Comparison of ENCODE assay signal across 15 cellular contexts in the genomic region with DNA sequence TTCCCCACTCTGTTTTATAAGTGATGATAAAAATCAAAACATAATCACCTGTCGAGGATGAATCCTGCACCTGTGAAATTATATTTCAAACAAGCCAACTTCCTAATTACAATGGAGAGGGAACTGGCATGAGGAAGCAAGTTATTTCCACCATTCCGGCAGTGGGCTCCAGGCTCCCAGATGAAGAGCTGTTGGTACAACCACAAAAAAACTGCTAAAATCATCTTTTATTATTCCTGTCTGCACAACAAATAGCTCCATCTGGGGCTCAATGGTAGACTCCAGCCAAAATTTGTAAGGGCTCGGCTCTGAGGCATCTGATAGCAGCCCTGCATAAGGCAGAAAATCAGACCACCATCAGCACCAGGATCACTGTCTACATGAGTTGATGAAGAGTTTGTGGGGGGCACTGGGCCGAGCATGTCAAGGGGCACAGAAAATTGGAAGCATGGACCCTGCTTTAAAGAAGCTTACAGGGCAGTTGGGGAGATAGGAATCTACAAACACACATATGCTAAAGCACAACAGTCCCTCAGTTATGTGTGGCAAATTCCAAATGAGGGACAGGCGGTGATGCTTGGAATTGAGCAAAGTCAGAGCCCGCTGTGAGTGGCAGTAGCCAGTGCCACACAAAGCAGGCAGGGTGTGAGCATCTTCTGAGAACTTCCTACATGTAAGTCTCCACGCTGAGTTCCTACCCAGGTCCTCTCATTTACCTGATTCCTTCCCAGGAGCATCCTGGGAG.
"Had no signal": no experiment of that assay in that cellular context is flagged by ENCODE, and none has a peak within 500 bp of the region (broad histone marks: within the 10 kb centered on the region; RNA-seq: fewer than 3 reads in every experiment).

No MANE protein-coding gene starts in this region.

- DNase-seq: activated CD4-positive, alpha-beta T cell treated with anti-CD3 and anti-CD28 coated beads, Interleukin-2, amount 10 ng/mL, durations not matched to agents 24 days and 14 days; activated CD4-positive, CD25-positive, alpha-beta regulatory T cell; activated CD8-positive, alpha-beta T cell treated with anti-CD3 and anti-CD28 coated beads for 36 hours; activated naive CD4-positive, alpha-beta T cell treated with Interleukin-2 at 50 U/mL for 16 hours; activated T-cell treated with anti-CD3 and anti-CD28 coated beads, Interleukin-2, amount 50 U/mL, for 1 hour; left cardiac atrium; natural killer cell; stimulated activated naive CD4-positive, alpha-beta T cell treated with Interleukin-2 at 50 U/mL for 16 hours; T-helper 1 cell; T-helper 9 cell; thyroid gland had no signal

- H3K27me3 Mint-ChIP-seq: activated CD4-positive, alpha-beta T cell treated with anti-CD3 and anti-CD28 coated beads, Interleukin-2, amount 10 ng/mL, durations not matched to agents 24 days and 14 days; activated CD8-positive, alpha-beta T cell treated with anti-CD3 and anti-CD28 coated beads for 36 hours had no signal

- H3K27me3 ChIP-seq: ascending aorta, breast epithelium, dorsolateral prefrontal cortex, thyroid gland had no signal

- H3K27ac ChIP-seq: ascending aorta, breast epithelium, thyroid gland had no signal

- H3K4me1 ChIP-seq: ascending aorta, breast epithelium, thyroid gland had no signal

- H3K4me1 Mint-ChIP-seq: activated CD4-positive, alpha-beta T cell treated with anti-CD3 and anti-CD28 coated beads, Interleukin-2, amount 10 ng/mL, durations not matched to agents 24 days and 14 days; activated T-helper 17 cell treated with anti-CD3 and anti-CD28 coated beads, Interleukin-2, amount 50 U/mL, for 72 hours; natural killer cell had no signal

- H3K27ac Mint-ChIP-seq: activated CD4-positive, alpha-beta T cell treated with anti-CD3 and anti-CD28 coated beads, Interleukin-2, amount 10 ng/mL, durations not matched to agents 24 days and 14 days; activated CD8-positive, alpha-beta T cell treated with anti-CD3 and anti-CD28 coated beads for 36 hours; activated T-helper 17 cell treated with anti-CD3 and anti-CD28 coated beads, Interleukin-2, amount 50 U/mL, for 72 hours; natural killer cell had no signal

- H3K9me3 ChIP-seq: thyroid gland had no signal

- H3K4me3 Mint-ChIP-seq: activated CD4-positive, alpha-beta T cell treated with anti-CD3 and anti-CD28 coated beads, Interleukin-2, amount 10 ng/mL, durations not matched to agents 24 days and 14 days; activated CD8-positive, alpha-beta T cell treated with anti-CD3 and anti-CD28 coated beads for 36 hours; activated T-helper 17 cell treated with anti-CD3 and anti-CD28 coated beads, Interleukin-2, amount 50 U/mL, for 72 hours; natural killer cell had no signal

- H3K4me3 ChIP-seq: ascending aorta, breast epithelium, dorsolateral prefrontal cortex, thyroid gland had no signal

- H3K36me3 Mint-ChIP-seq: natural killer cell had no signal

- H3K36me3 ChIP-seq: ascending aorta, breast epithelium, thyroid gland had no signal

- ATAC-seq: activated CD8-positive, alpha-beta T cell treated with anti-CD3 and anti-CD28 coated beads for 36 hours; activated T-helper 17 cell treated with anti-CD3 and anti-CD28 coated beads, Interleukin-2, amount 50 U/mL, for 72 hours; left cardiac atrium; natural killer cell had no signal
